In the genomic region with DNA sequence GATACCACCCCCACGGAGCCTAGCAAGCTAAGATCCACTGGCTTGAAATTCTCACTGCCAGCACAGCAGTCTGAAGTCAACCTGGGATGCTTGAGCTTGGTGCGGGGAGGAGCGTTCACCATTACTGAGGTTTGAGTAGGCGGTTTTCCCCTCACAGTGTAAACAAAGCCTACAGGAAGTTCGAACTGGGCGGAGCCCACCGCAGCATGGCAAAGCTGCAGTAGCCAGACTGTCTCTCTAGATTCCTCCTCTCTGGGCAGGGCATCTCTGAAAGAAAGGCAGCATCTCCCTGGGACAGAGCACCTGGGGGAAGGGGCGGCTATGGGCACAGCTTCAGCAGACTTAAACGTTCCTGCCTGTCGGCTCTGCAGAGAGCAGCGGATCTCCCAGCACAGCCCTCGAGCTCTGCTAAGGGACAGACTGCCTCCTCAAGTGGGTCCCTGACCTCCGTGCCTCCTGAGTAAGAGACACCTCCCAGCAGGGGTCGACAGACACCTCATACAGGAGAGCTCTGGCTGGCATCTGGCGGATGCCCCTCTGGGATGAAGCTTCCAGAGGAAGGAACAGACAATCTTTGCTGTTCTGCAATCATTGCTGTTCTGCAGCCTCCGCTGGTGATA, we compare ENCODE assay signal across 8 cellular contexts. TPM values are rescaled to one million over a fixed set of nuclear protein-coding genes. Genes with fewer than 3 reads are reported as not detected.
DNase-seq lines count a peak whose midpoint lies in the region; ATAC-seq, FAIRE-seq and TF ChIP-seq lines count a peak whose summit lies in the region.
"Not testable (repeated sequence)": the region's sequence is repeated elsewhere in the genome, so short reads cannot be mapped to it uniquely, and the experiment has no call there.

No MANE protein-coding gene starts in this region.

- H3K79me2 ChIP-seq in KMS-11 (ENCODE audit: insufficient read depth, low read depth), result not testable (repeated sequence)

- H3K9me3 ChIP-seq in neuronal stem cell (replicated peaks in 1 of 2; ENCODE audit: control insufficient read depth in 2 of 2, insufficient read depth in 1 of 2, low read depth in 1 of 2, low read length in 2 of 2), result not testable (repeated sequence)

- H4K91ac ChIP-seq in neuronal stem cell (ENCODE audit: low read depth, low read length, poor library complexity), result not testable (repeated sequence)

- H2AK5ac ChIP-seq in neuronal stem cell (ENCODE audit: low read depth, low read length), result not testable (repeated sequence)

- H3K9me3 Mint-ChIP-seq in stimulated activated naive B cell treated with anti-CD40 and anti-IgM and Interleukin-4, amounts not matched to agents 10 μg/mL and 1 μg/mL and 100 μg/mL, for 72 hours, result peaks cover 26 to 29% of the 10 kb centered on the region in 2 donors

- peak; percentile 63 to 80 for ATAC-seq in stimulated activated naive B cell treated with anti-CD40 and anti-IgM and Interleukin-4, amounts not matched to agents 10 μg/mL and 1 μg/mL and 100 μg/mL, for 72 hours (replicated peaks)

- H3K79me1 ChIP-seq in neuronal stem cell (ENCODE audit: low read depth, low read length), result not testable (repeated sequence)

- peak overlapping the region; percentile 43 for H4K8ac ChIP-seq in neuronal stem cell (ENCODE audit: low read depth, low read length)

- H3K36me3 ChIP-seq in KMS-11 (ENCODE audit: insufficient read depth); neuronal stem cell (replicated peaks in 1 of 2; ENCODE audit: control insufficient read depth in 2 of 2, insufficient read depth in 2 of 2, low read length in 2 of 2): not testable (repeated sequence)

- not testable (repeated sequence) for H3K27me3 Mint-ChIP-seq in stimulated activated naive B cell treated with anti-CD40 and anti-IgM and Interleukin-4, amounts not matched to agents 10 μg/mL and 1 μg/mL and 100 μg/mL, for 72 hours

- not testable (repeated sequence) for DNase-seq in GM12891 (ENCODE audit: insufficient read length, low spot score); H54 (ENCODE audit: insufficient read length, low spot score); neuronal stem cell (ENCODE audit: low spot score)
- DNase-seq in SK-N-DZ (ENCODE audit: low spot score) (peak; percentile 17), dermis blood vessel endothelial cell (peak; percentile 55)
- DNase-seq in activated CD8-positive, alpha-beta memory T cell treated with anti-CD3 and anti-CD28 coated beads, Interleukin-2, amount 50 U/mL, for 4 hours, result peak; percentile 42
- peak; percentile 14 for DNase-seq in stimulated activated naive B cell treated with anti-CD40 and anti-IgM and Interleukin-4, amounts not matched to agents 10 μg/mL and 1 μg/mL and 100 μg/mL, for 72 hours

- not testable (repeated sequence) for H2BK12ac ChIP-seq in neuronal stem cell (ENCODE audit: low read length)

- H3K27me3 ChIP-seq in KMS-11 (ENCODE audit: insufficient read depth, low read depth); neuronal stem cell (ENCODE audit: control insufficient read depth in 3 of 3, insufficient read depth in 3 of 3, low read depth in 1 of 3, low read length in 3 of 3): not testable (repeated sequence)

- no CpG with 5 or more reads among the region's 16 CpGs for WGBS in neuronal stem cell (ENCODE audit: extremely low coverage in 2 of 2, insufficient read length in 2 of 2, insufficient replicate concordance in 1 of 2), 2 donors

- peak overlapping the region; percentile 59 for H3K27ac ChIP-seq in KMS-11
- not testable (repeated sequence) for H3K27ac ChIP-seq in neuronal stem cell (replicated peaks; ENCODE audit: low read length)

- peaks cover 20 to 41% of the 10 kb centered on the region in 2 donors for H3K4me1 Mint-ChIP-seq in stimulated activated naive B cell treated with anti-CD40 and anti-IgM and Interleukin-4, amounts not matched to agents 10 μg/mL and 1 μg/mL and 100 μg/mL, for 72 hours

- peak overlapping the region; percentile 43; the same call in 1 of the 2 replicates for H3K9ac ChIP-seq in KMS-11
- H3K9ac ChIP-seq in neuronal stem cell (ENCODE audit: low read depth, low read length, poor library complexity), result not testable (repeated sequence)

- peak overlapping the region; percentile 46 for H3K4me2 ChIP-seq in KMS-11
- not testable (repeated sequence) for H3K4me2 ChIP-seq in neuronal stem cell (ENCODE audit: insufficient read depth, low read length, poor library complexity, severe bottlenecking)

- H4K20me1 ChIP-seq in KMS-11 (ENCODE audit: insufficient read depth), result not testable (repeated sequence)

- not testable (repeated sequence) for H3K14ac ChIP-seq in neuronal stem cell (ENCODE audit: low read length)

- peaks cover 16% of the 10 kb centered on the region for H3K4me1 ChIP-seq in KMS-11 (ENCODE audit: low read depth, poor library complexity, severe bottlenecking)
- H3K4me1 ChIP-seq in neuronal stem cell (ENCODE audit: control insufficient read depth in 2 of 2, insufficient read depth in 1 of 2, low read depth in 1 of 2, low read length in 2 of 2), result not testable (repeated sequence)

- not testable (repeated sequence) for TF ChIP-seq POLR2A in GM12891 (IDR thresholded peaks at IDR 0.05; ENCODE audit: low read depth, low read length); H54 (IDR thresholded peaks at IDR 0.05; ENCODE audit: low read depth, low read length)

- H2BK120ac ChIP-seq in neuronal stem cell (ENCODE audit: low read depth, low read length), result not testable (repeated sequence)

- H2BK5ac ChIP-seq in neuronal stem cell (ENCODE audit: low read length), result not testable (repeated sequence)

- H3K4me3 ChIP-seq in KMS-11 (IDR thresholded peaks at IDR 0.05; ENCODE audit: insufficient read depth, low read depth, low read length); neuronal stem cell (ENCODE audit: low read length in 2 of 2): not testable (repeated sequence)

- not testable (repeated sequence) for H3K27ac Mint-ChIP-seq in stimulated activated naive B cell treated with anti-CD40 and anti-IgM and Interleukin-4, amounts not matched to agents 10 μg/mL and 1 μg/mL and 100 μg/mL, for 72 hours

- H2AFZ ChIP-seq in KMS-11 (ENCODE audit: low read depth) (peak overlapping the region; percentile 98), neuronal stem cell (ENCODE audit: low read length) (peak overlapping the region; percentile 76)

- not testable (repeated sequence) for H3K4ac ChIP-seq in neuronal stem cell (ENCODE audit: low read length)

- H2BK15ac ChIP-seq in neuronal stem cell (ENCODE audit: low read length), result not testable (repeated sequence)

- TF ChIP-seq CTCF in KMS-11 (conservative IDR thresholded peaks at IDR 0.05; ENCODE audit: low read depth, low read length), result not testable (repeated sequence)

- H3K18ac ChIP-seq in neuronal stem cell (ENCODE audit: low read length), result peak overlapping the region; percentile 65

- H3K36me3 Mint-ChIP-seq in stimulated activated naive B cell treated with anti-CD40 and anti-IgM and Interleukin-4, amounts not matched to agents 10 μg/mL and 1 μg/mL and 100 μg/mL, for 72 hours, result peaks cover 16 to 32% of the 10 kb centered on the region in 2 donors

- FAIRE-seq in GM12891 (lab: Jason Lieb, UNC), result peak; percentile 43
- FAIRE-seq in H54 (lab: Jason Lieb, UNC), result peak; percentile 30

- H3K4me3 Mint-ChIP-seq in stimulated activated naive B cell treated with anti-CD40 and anti-IgM and Interleukin-4, amounts not matched to agents 10 μg/mL and 1 μg/mL and 100 μg/mL, for 72 hours, result peak overlapping the region in 1 of 2 donors; percentile 22

- H3K23ac ChIP-seq in neuronal stem cell (ENCODE audit: low read depth, low read length, poor library complexity), result not testable (repeated sequence)

RNA-seq across cellular contexts. Expression of a gene that starts 34.6 kb away (rescaled TPM):
- 8.5 TPM for polyA plus RNA-seq in GM12891 (2012; ENCODE audit: low read depth, missing spikeins)
- polyA plus RNA-seq in SK-N-DZ (2014; cell fraction: cytosol; rRNA removed), result 38.7 and 39.8 TPM in 2 replicates
- polyA plus RNA-seq in SK-N-DZ (2014; cell fraction: nucleus; rRNA removed), result 75.4 and 107 TPM in 2 replicates
- total RNA-seq in dermis blood vessel endothelial cell, result 18.5 and 29.8 TPM in 2 replicates
- polyA plus RNA-seq in neuronal stem cell (2013, experiment 1 of 2), result 51.9 TPM
- polyA plus RNA-seq in neuronal stem cell (2013, experiment 2 of 2), result 52.1 TPM
